Comparison of ENCODE assay signal across 16 cellular contexts in genomic region chr3:193714523-193715137, GRCh38.
DNase-seq lines count a peak whose midpoint lies in the region; ATAC-seq, FAIRE-seq and TF ChIP-seq lines count a peak whose summit lies in the region.
"Had no signal": no experiment of that assay in that cellular context is flagged by ENCODE, and none has a peak within 500 bp of the region (broad histone marks: within the 10 kb centered on the region; RNA-seq: fewer than 3 reads in every experiment).

No MANE protein-coding gene starts in this region.

- no peaks in the 10 kb centered on the region; the same call in 1 of the 2 replicates for H3F3A ChIP-seq in GM23338 (replicated peaks; ENCODE audit: low read depth)

- no peak overlapping the region for H3K27ac ChIP-seq in A549
- H3K27ac ChIP-seq in GM23338 (ENCODE audit: low read depth), result no peak overlapping the region
- no peak overlapping the region for H3K27ac ChIP-seq in OCI-LY7 (ENCODE audit: low read depth, low read length, poor library complexity, severe bottlenecking)
- no peak overlapping the region for H3K27ac ChIP-seq in effector memory CD4-positive, alpha-beta T cell (ENCODE audit: insufficient read depth, low read length, poor library complexity, severe bottlenecking)

- H3K79me2 ChIP-seq in GM23338 (replicated peaks; ENCODE audit: insufficient read depth) (no peaks in the 10 kb centered on the region), OCI-LY7 (ENCODE audit: insufficient read depth, low read depth, low read length) (no peaks in the 10 kb centered on the region)

- H3K4me3 Mint-ChIP-seq in GM23338, result no peak overlapping the region
- no peak overlapping the region for H3K4me3 Mint-ChIP-seq in stimulated activated effector memory CD8-positive, alpha-beta T cell treated with anti-CD3 and anti-CD28 coated beads, Interleukin-12 subunit alpha, Interleukin-12 subunit beta, amount 100 ng/mL, for 72 hours
- H3K4me3 Mint-ChIP-seq: CD8-positive, alpha-beta memory T cell had no signal

- no peak for TF ChIP-seq CTCF in A549 (IDR thresholded peaks at IDR 0.05)
- TF ChIP-seq CTCF in GM23338 (conservative IDR thresholded peaks at IDR 0.05; ENCODE audit: low read depth in 2 of 2), result no peak
- no peak for TF ChIP-seq CTCF in OCI-LY7 (conservative IDR thresholded peaks at IDR 0.05; ENCODE audit: low read length)

- no peak for TF ChIP-seq RAD21 in A549 (conservative IDR thresholded peaks at IDR 0.05 in 1 of 2, IDR thresholded peaks at IDR 0.05 in 1 of 2)

- H2AFZ ChIP-seq in GM23338, result no peak overlapping the region
- no peak overlapping the region for H2AFZ ChIP-seq in OCI-LY7 (ENCODE audit: low read length)

- H3K36me3 Mint-ChIP-seq in GM23338 (ENCODE audit: low read depth), result peaks cover 51% of the 10 kb centered on the region
- peaks cover 5% of the 10 kb centered on the region for H3K36me3 Mint-ChIP-seq in stimulated activated effector memory CD8-positive, alpha-beta T cell treated with anti-CD3 and anti-CD28 coated beads, Interleukin-12 subunit alpha, Interleukin-12 subunit beta, amount 100 ng/mL, for 72 hours

- no peaks in the 10 kb centered on the region for H4K20me1 ChIP-seq in GM23338 (replicated peaks; ENCODE audit: insufficient read depth)
- no peaks in the 10 kb centered on the region for H4K20me1 ChIP-seq in OCI-LY7 (ENCODE audit: insufficient read depth, low read length)

- H3K9me2 ChIP-seq in GM23338 (ENCODE audit: insufficient read depth) (no peaks in the 10 kb centered on the region), OCI-LY7 (ENCODE audit: insufficient read depth, low read length) (no peaks in the 10 kb centered on the region)

- DNase-seq in A549 (ENCODE audit: low read depth in 1 of 2, low spot score in 1 of 2), result no peak
- DNase-seq in GM23338 (ENCODE audit: low spot score), result peak; percentile 30
- peak; percentile 16 for DNase-seq in OCI-LY7 (ENCODE audit: low spot score)
- DNase-seq in erythroblast (lab: John Stamatoyannopoulos, UW), result peak; percentile 25 to 32
- no peak for DNase-seq in glomerular visceral epithelial cell (ENCODE audit: extremely low spot score)
- DNase-seq in stimulated activated effector memory CD8-positive, alpha-beta T cell treated with anti-CD3 and anti-CD28 coated beads, Interleukin-12 subunit alpha, Interleukin-12 subunit beta, amount 100 ng/mL, for 72 hours (ENCODE audit: low spot score in 2 of 2), result no peak
- DNase-seq in effector memory CD4-positive, alpha-beta T cell, result no peak
- DNase-seq: CD8-positive, alpha-beta memory T cell; DMS79; GOT3; KBM-7 had no signal

- no peak for FAIRE-seq in A549 (lab: Jason Lieb, UNC)
- FAIRE-seq: A204.1, GM12891, HTR-8/SVneo had no signal

- CTCF ChIA-PET in A549 (lab: Yijun Ruan, JAX), result no interaction called here
- CTCF ChIA-PET in OCI-LY7 (lab: Charles Lee; ENCODE audit: unreplicated experiment), result no interaction called here

- H3K9me3 ChIP-seq in A549 (peaks cover 4% of the 10 kb centered on the region; the same call in 1 of the 3 replicates), OCI-LY7 (ENCODE audit: low read length) (peaks cover 26% of the 10 kb centered on the region; the same call in 1 of the 2 replicates)
- H3K9me3 ChIP-seq in effector memory CD4-positive, alpha-beta T cell (ENCODE audit: control insufficient read depth, low read length), result peaks cover 7% of the 10 kb centered on the region

- no peaks in the 10 kb centered on the region for H3K27me3 ChIP-seq in GM23338 (ENCODE audit: insufficient read depth)
- H3K27me3 ChIP-seq in effector memory CD4-positive, alpha-beta T cell (replicated peaks; ENCODE audit: control insufficient read depth, insufficient read depth, low read length, poor library complexity, severe bottlenecking), result no peaks in the 10 kb centered on the region

- POLR2A ChIA-PET in A549 (lab: Yijun Ruan, JAX) (no interaction called here), OCI-LY7 (lab: Charles Lee) (no interaction called here)

- no peak overlapping the region for H3K27ac Mint-ChIP-seq in GM23338
- no peak overlapping the region for H3K27ac Mint-ChIP-seq in stimulated activated effector memory CD8-positive, alpha-beta T cell treated with anti-CD3 and anti-CD28 coated beads, Interleukin-12 subunit alpha, Interleukin-12 subunit beta, amount 100 ng/mL, for 72 hours
- H3K27ac Mint-ChIP-seq: CD8-positive, alpha-beta memory T cell had no signal

- intact Hi-C loops in OCI-LY7 (cut with micrococcal nuclease; ENCODE audit: unreplicated experiment), result no loop called here

- H3K4me3 ChIP-seq in A549 (no peak overlapping the region), GM23338 (no peak overlapping the region), OCI-LY7 (ENCODE audit: low read depth, low read length, poor library complexity, severe bottlenecking) (no peak overlapping the region)
- H3K4me3 ChIP-seq in effector memory CD4-positive, alpha-beta T cell (ENCODE audit: insufficient read depth, low read depth, low read length, poor library complexity, severe bottlenecking), result no peak overlapping the region
- H3K4me3 ChIP-seq: HAP-1 had no signal

- 0% methylated on average over 1 of the region's 4 CpGs for WGBS in A549 (ENCODE audit: missing lambda C conversion rate)

- no peak for TF ChIP-seq EP300 in A549 (IDR thresholded peaks at IDR 0.05)

- no TSS peak for BruUV-seq in OCI-LY7 (replicated peaks; lab: Mats Ljungman, UMichigan)

- no peak for ATAC-seq in A549
- no peak for ATAC-seq in GM23338
- ATAC-seq in stimulated activated effector memory CD8-positive, alpha-beta T cell treated with anti-CD3 and anti-CD28 coated beads, Interleukin-12 subunit alpha, Interleukin-12 subunit beta, amount 100 ng/mL, for 72 hours, result no peak

- H3K4me1 Mint-ChIP-seq in GM23338, result peaks cover 15% of the 10 kb centered on the region
- no peaks in the 10 kb centered on the region for H3K4me1 Mint-ChIP-seq in stimulated activated effector memory CD8-positive, alpha-beta T cell treated with anti-CD3 and anti-CD28 coated beads, Interleukin-12 subunit alpha, Interleukin-12 subunit beta, amount 100 ng/mL, for 72 hours

- H3K4me2 ChIP-seq in A549 (no peak overlapping the region), GM23338 (no peak overlapping the region), OCI-LY7 (ENCODE audit: low read length) (no peak overlapping the region)

- H3K9me3 Mint-ChIP-seq in GM23338, result peaks cover 73% of the 10 kb centered on the region
- H3K9me3 Mint-ChIP-seq in stimulated activated effector memory CD8-positive, alpha-beta T cell treated with anti-CD3 and anti-CD28 coated beads, Interleukin-12 subunit alpha, Interleukin-12 subunit beta, amount 100 ng/mL, for 72 hours, result peaks cover 10% of the 10 kb centered on the region

- peaks cover 19% of the 10 kb centered on the region for H3K36me3 ChIP-seq in GM23338 (ENCODE audit: insufficient read depth)
- H3K36me3 ChIP-seq in OCI-LY7 (ENCODE audit: insufficient read depth, low read length), result no peaks in the 10 kb centered on the region; the same call in 1 of the 2 replicates
- H3K36me3 ChIP-seq in effector memory CD4-positive, alpha-beta T cell (ENCODE audit: control insufficient read depth, insufficient read depth, low read length), result no peaks in the 10 kb centered on the region
- H3K36me3 ChIP-seq: HAP-1 had no signal

- H3K4me1 ChIP-seq in A549 (no peaks in the 10 kb centered on the region), GM23338 (ENCODE audit: insufficient read depth) (peaks cover 11% of the 10 kb centered on the region; the same call in 1 of the 2 replicates), OCI-LY7 (ENCODE audit: insufficient read depth, low read length, poor library complexity, severe bottlenecking) (peaks cover 8% of the 10 kb centered on the region)
- no peaks in the 10 kb centered on the region for H3K4me1 ChIP-seq in effector memory CD4-positive, alpha-beta T cell (ENCODE audit: control insufficient read depth, insufficient read depth, low read length, poor library complexity, severe bottlenecking)
- H3K4me1 ChIP-seq: Caco-2 had no signal

- H3K27me3 Mint-ChIP-seq in GM23338 (ENCODE audit: insufficient read depth, low read depth, poor library complexity), result peaks cover 6% of the 10 kb centered on the region

- TF ChIP-seq POLR2A in A549 (IDR thresholded peaks at IDR 0.05; ENCODE audit: low read length), result no peak
- TF ChIP-seq POLR2A in erythroblast (IDR thresholded peaks at IDR 0.05; ENCODE audit: low read length), result no peak

TF ChIP-seq in A549, 52 proteins besides CTCF, POLR2A, EP300 and RAD21:
- TF ChIP-seq PHF8 (IDR thresholded peaks at IDR 0.05; ENCODE audit: borderline replicate concordance, low read depth), result no peak
- TF ChIP-seq SMC3 (IDR thresholded peaks at IDR 0.05), result no peak
- TF ChIP-seq ZFP36 (IDR thresholded peaks at IDR 0.05; ENCODE audit: borderline replicate concordance, partially characterized antibody), result peak; percentile 95
- TF ChIP-seq FOSB (CRISPR knock-in tag; IDR thresholded peaks at IDR 0.05), result no peak
TF ChIP-seq in A549: peak in this region for 1.

TF ChIP-seq in GM23338, 12 proteins besides CTCF, POLR2A, EP300 and RAD21 (continues in another document):
- no peak for TF ChIP-seq NANOG (IDR thresholded peaks at IDR 0.05; ENCODE audit: borderline replicate concordance)
- no peak for TF ChIP-seq JUNB (IDR thresholded peaks at IDR 0.05; ENCODE audit: unreplicated experiment)
- TF ChIP-seq EZH2 (IDR thresholded peaks at IDR 0.05; ENCODE audit: low read depth, unreplicated experiment), result no peak
- TF ChIP-seq ETS1 (IDR thresholded peaks at IDR 0.05), result no peak
- TF ChIP-seq CREB1 (CRISPR knock-in tag; IDR thresholded peaks at IDR 0.05; ENCODE audit: low read depth), result no peak

Comparison
In these comparisons a context has a peak if more than half of its experiments do, and no peak if none do; other contexts are left out.
1. DNase-seq: peak in GM23338 (single experiment), OCI-LY7 (single experiment) and erythroblast (2 of 2); none in A549 (0 of 2), glomerular visceral epithelial cell (single experiment), stimulated activated effector memory CD8-positive, alpha-beta T cell treated with anti-CD3 and anti-CD28 coated beads, Interleukin-12 subunit alpha, Interleukin-12 subunit beta, amount 100 ng/mL, for 72 hours (0 of 2) and effector memory CD4-positive, alpha-beta T cell (0 of 3).